8 cellular contexts compared by ENCODE assay signal in genomic region chr22:37633082-37633692, GRCh38. TPM values are rescaled to one million over a fixed set of nuclear protein-coding genes. Genes with fewer than 3 reads are reported as not detected.
DNase-seq lines count a peak whose midpoint lies in the region; ATAC-seq, FAIRE-seq and TF ChIP-seq lines count a peak whose summit lies in the region.

No MANE protein-coding gene starts in this region.

- no peak for TF ChIP-seq RAD21 in HepG2 (CRISPR knock-in tag; IDR thresholded peaks at IDR 0.05)

- TF ChIP-seq CTCF in HepG2 (CRISPR knock-in tag; IDR thresholded peaks at IDR 0.05) (no peak), tibial artery (IDR thresholded peaks at IDR 0.05) (no peak)

- POLR2A ChIA-PET in activated CD4-positive, alpha-beta memory T cell treated with anti-CD3 and anti-CD28 coated beads for 36 hours (lab: Charles Lee) = interaction anchor here (1.3 to 5.0 kb wide), 7 partner anchors 7 to 53 kb away, joined by 5 to 27 read pairs (median 10); partner anchors contain the start of genes GGA1, LGALS1, NOL12 and PDXP
- POLR2A ChIA-PET in HepG2 (lab: Yijun Ruan, JAX) = interaction anchor here (0.8 to 15.8 kb wide), 14 partner anchors 7 to 263 kb away, joined by 3 to 242 read pairs (median 6); partner anchors contain the start of genes GCAT, GGA1, NOL12 and PDXP

- CTCF ChIA-PET in activated CD4-positive, alpha-beta memory T cell treated with anti-CD3 and anti-CD28 coated beads for 36 hours (lab: Charles Lee) = interaction anchor here (1.0 to 15.3 kb wide), 9 partner anchors 8 to 71 kb away, joined by 3 to 574 read pairs (median 9); partner anchors contain the start of genes GGA1, LGALS1 and NOL12
- CTCF ChIA-PET in HepG2 (lab: Yijun Ruan, JAX; ENCODE audit: low intra/inter-chr PET ratio, low total read pairs) = interaction anchor here (1.0 to 1.5 kb wide), 2 partner anchors 9 to 23 kb away, joined by 3 to 4 read pairs; no protein-coding TSS in a partner anchor

- no peak for TF ChIP-seq POLR2A in HepG2 (IDR thresholded peaks at IDR 0.05; ENCODE audit: insufficient read depth in 1 of 2, low read depth in 2 of 2, low read length in 2 of 2)

- H3K27ac ChIP-seq in HepG2 (ENCODE audit: extremely low read length, insufficient read depth, low read length) (peak overlapping the region; percentile 84), tibial artery (peak overlapping the region; percentile 35 to 73)

- no peaks in the 10 kb centered on the region for H3K79me2 ChIP-seq in HepG2 (ENCODE audit: insufficient read depth, low read length)

- peak overlapping the region; percentile 95 for H3K27ac Mint-ChIP-seq in activated CD4-positive, alpha-beta memory T cell treated with anti-CD3 and anti-CD28 coated beads for 36 hours

- in situ Hi-C loops in HepG2 (cut with HindIII; ENCODE audit: extremely low pct_ligation_motif_present, low pct_unique_long_range_greater_than_20kb) = no loop called here

- peak; percentile 49 for DNase-seq in stimulated activated CD4-positive, alpha-beta T cell treated with anti-CD3 and anti-CD28 coated beads, Interleukin-15, amount 100 ng/mL, for 24 hours
- DNase-seq in stimulated activated CD4-positive, alpha-beta T cell treated with anti-CD3 and anti-CD28 coated beads, Interleukin-2, amount 100 ng/mL, for 48 hours = no peak
- peak; percentile 75 for DNase-seq in activated CD4-positive, alpha-beta memory T cell treated with anti-CD3 and anti-CD28 coated beads for 36 hours
- DNase-seq in HepG2 (ENCODE audit: low spot score) (no peak), tibial artery (no peak), left lobe of liver (ENCODE audit: low spot score) (no peak), NCI-H526 (lab: John Stamatoyannopoulos, UW) (no peak)

- H3K27me3 ChIP-seq in HepG2 (ENCODE audit: control insufficient read depth in 1 of 2, insufficient read depth in 2 of 2, low read length in 2 of 2) (no peaks in the 10 kb centered on the region), tibial artery (no peaks in the 10 kb centered on the region)

- ATAC-seq in HG03066 (IDR thresholded peaks at IDR 0.05; ENCODE audit: low read depth, unreplicated experiment) (peak; percentile 50), HepG2 (no peak), left lobe of liver (no peak)

- H3K36me3 Mint-ChIP-seq in activated CD4-positive, alpha-beta memory T cell treated with anti-CD3 and anti-CD28 coated beads for 36 hours = peaks cover 2% of the 10 kb centered on the region

- H3K9me3 Mint-ChIP-seq in activated CD4-positive, alpha-beta memory T cell treated with anti-CD3 and anti-CD28 coated beads for 36 hours = no peaks in the 10 kb centered on the region

- no peaks in the 10 kb centered on the region for H3K27me3 Mint-ChIP-seq in activated CD4-positive, alpha-beta memory T cell treated with anti-CD3 and anti-CD28 coated beads for 36 hours

- intact Hi-C loops in activated CD4-positive, alpha-beta memory T cell treated with anti-CD3 and anti-CD28 coated beads for 36 hours (cut with micrococcal nuclease) = loop anchor here (1.0 to 10.0 kb wide), 4 partner anchors 10 to 112 kb away; partner anchors contain the start of gene GGA1
- intact Hi-C loops in HepG2 (cut with micrococcal nuclease; ENCODE audit: unreplicated experiment) = no loop called here
- intact Hi-C loops in tibial artery (cut with DNase I; ENCODE audit: low total_unique reads) = no loop called here

- H4K20me1 ChIP-seq in HepG2 (ENCODE audit: insufficient read depth, low read length) = no peaks in the 10 kb centered on the region

- peak; percentile 52 for FAIRE-seq in HepG2 (lab: Jason Lieb, UNC)

- 39% methylated on average over 8 of the region's 13 CpGs for WGBS in HepG2 (ENCODE audit: low lambda C conversion rate)

- H3K9me3 ChIP-seq in HepG2 (ENCODE audit: low read length) = no peaks in the 10 kb centered on the region
- H3K9me3 ChIP-seq in tibial artery = no peaks in the 10 kb centered on the region

- peak overlapping the region; percentile 63 for H3K9ac ChIP-seq in HepG2 (ENCODE audit: insufficient read depth, low read depth, low read length)

- BruUV-seq in HepG2 (replicated peaks; lab: Mats Ljungman, UMichigan) = no TSS peak

- H2AFZ ChIP-seq in HepG2 (ENCODE audit: low read length) = no peak overlapping the region

- peak overlapping the region; percentile 50 for H3K4me3 Mint-ChIP-seq in activated CD4-positive, alpha-beta memory T cell treated with anti-CD3 and anti-CD28 coated beads for 36 hours

- peaks cover 65% of the 10 kb centered on the region for H3K4me1 Mint-ChIP-seq in activated CD4-positive, alpha-beta memory T cell treated with anti-CD3 and anti-CD28 coated beads for 36 hours (ENCODE audit: low read depth)

- H3K36me3 ChIP-seq in HepG2 (replicated peaks in 1 of 2; ENCODE audit: control insufficient read depth in 1 of 2, insufficient read depth in 2 of 2, low read length in 2 of 2) = no peaks in the 10 kb centered on the region; a peak in 1 of 5 replicates
- peaks cover 5 to 51% (median 37%) of the 10 kb centered on the region in 3 donors for H3K36me3 ChIP-seq in tibial artery

- H3K4me1 ChIP-seq in HepG2 (ENCODE audit: insufficient read depth, low read length) = peaks cover 78% of the 10 kb centered on the region
- peaks cover 3 to 28% (median 20%) of the 10 kb centered on the region in 4 donors for H3K4me1 ChIP-seq in tibial artery

- peak overlapping the region; percentile 94 for H3K4me2 ChIP-seq in HepG2 (ENCODE audit: low read depth, low read length)

- peak overlapping the region in 2 of 3 experiments; percentile 51 to 69; a peak in 3 of 6 replicates for H3K4me3 ChIP-seq in HepG2 (replicated peaks in 1 of 3; ENCODE audit: insufficient read depth in 1 of 3, low read depth in 2 of 3, low read length in 3 of 3)
- peak overlapping the region in 1 of 2 donors; percentile 34 for H3K4me3 ChIP-seq in tibial artery

- TF ChIP-seq EP300 in HepG2 (IDR thresholded peaks at IDR 0.05; ENCODE audit: low read depth in 2 of 2, low read length in 2 of 2) (no peak), HepG2 (CRISPR knock-in tag; IDR thresholded peaks at IDR 0.05; ENCODE audit: borderline replicate concordance) (no peak)

RNA-seq across cellular contexts. Expression of gene SH3BP1, which starts 6.3 kb away (rescaled TPM):
- total RNA-seq in activated CD4-positive, alpha-beta memory T cell treated with anti-CD3 and anti-CD28 coated beads for 36 hours = 100 to 1,000 TPM in 1 of 2 experiments, 10 to 100 TPM in 1; 97.6 to 102 TPM
- total RNA-seq in HepG2 (2016; rRNA removed; fragmentation: Illumina TruSeq; extraction: Trizol) (8.4 and 9.4 TPM in 2 replicates), left lobe of liver (3.0 TPM)
- 5.6 and 6.0 TPM in 2 replicates for total RNA-seq in HepG2 (2016; cell fraction: cytosol; rRNA removed; fragmentation: Illumina TruSeq; extraction: Trizol; ENCODE audit: low read depth)
- total RNA-seq in HepG2 (2016; cell fraction: insoluble cytoplasmic fraction; rRNA removed; fragmentation: Illumina TruSeq; extraction: Trizol) = 6.3 and 8.5 TPM in 2 replicates
- total RNA-seq in HepG2 (2016; cell fraction: membrane; rRNA removed; fragmentation: Illumina TruSeq; extraction: Trizol) = 9.2 and 11.0 TPM in 2 replicates
- total RNA-seq in HepG2 (2016; cell fraction: nucleus; rRNA removed; fragmentation: Illumina TruSeq; extraction: Trizol) = 6.6 and 9.5 TPM in 2 replicates
- polyA plus RNA-seq in HepG2 (2011; rRNA removed) = 15.7 and 18.5 TPM in 2 replicates
- polyA plus RNA-seq in HepG2 (2011; cell fraction: cytosol; rRNA removed) = 7.3 and 12.2 TPM in 2 replicates
- polyA plus RNA-seq in HepG2 (2011; cell fraction: nucleus; rRNA removed) = 56.4 and 86.5 TPM in 2 replicates
- 23.6 and 27.1 TPM in 2 replicates for polyA plus RNA-seq in HepG2 (2012)
- polyA plus RNA-seq in HepG2 (2016; cell fraction: cytosol; fragmentation: Illumina TruSeq; extraction: Trizol; ENCODE audit: low read depth) = 7.5 and 7.7 TPM in 2 replicates
- 11.5 and 13.3 TPM in 2 replicates for polyA plus RNA-seq in HepG2 (2016; cell fraction: insoluble cytoplasmic fraction; fragmentation: Illumina TruSeq; extraction: Trizol; ENCODE audit: low read depth)
- 12.3 and 13.5 TPM in 2 replicates for polyA plus RNA-seq in HepG2 (2016; cell fraction: membrane; fragmentation: Illumina TruSeq; extraction: Trizol; ENCODE audit: low read depth)
- polyA plus RNA-seq in HepG2 (2016; cell fraction: nucleus; fragmentation: Illumina TruSeq; extraction: Trizol; ENCODE audit: insufficient read depth, low read depth) = 17.9 and 27.8 TPM in 2 replicates
- 1.6 and 9.8 TPM in 2 replicates for polyA minus RNA-seq in HepG2 (2011; rRNA and poly(A)+ RNA removed; ENCODE audit: low replicate concordance)
- 6.4 and 9.8 TPM in 2 replicates for polyA minus RNA-seq in HepG2 (2011; cell fraction: cytosol; rRNA and poly(A)+ RNA removed)
- polyA minus RNA-seq in HepG2 (2011; cell fraction: nucleus; rRNA and poly(A)+ RNA removed) = 7.9 and 15.4 TPM in 2 replicates

RNA-seq across cellular contexts. Expression of gene GGA1, which starts 24.6 kb away (rescaled TPM):
- 10 to 100 TPM; 59.0 to 61.1 TPM for total RNA-seq in activated CD4-positive, alpha-beta memory T cell treated with anti-CD3 and anti-CD28 coated beads for 36 hours
- 16.0 and 29.1 TPM in 2 replicates for total RNA-seq in HepG2 (2016; rRNA removed; fragmentation: Illumina TruSeq; extraction: Trizol)
- total RNA-seq in HepG2 (2016; cell fraction: cytosol; rRNA removed; fragmentation: Illumina TruSeq; extraction: Trizol; ENCODE audit: low read depth) = 16.1 and 18.1 TPM in 2 replicates
- total RNA-seq in HepG2 (2016; cell fraction: insoluble cytoplasmic fraction; rRNA removed; fragmentation: Illumina TruSeq; extraction: Trizol) = 13.7 and 32.9 TPM in 2 replicates
- total RNA-seq in HepG2 (2016; cell fraction: membrane; rRNA removed; fragmentation: Illumina TruSeq; extraction: Trizol) = 22.2 and 24.3 TPM in 2 replicates
- 34.3 and 44.4 TPM in 2 replicates for total RNA-seq in HepG2 (2016; cell fraction: nucleus; rRNA removed; fragmentation: Illumina TruSeq; extraction: Trizol)
- 87.2 and 103 TPM in 2 replicates for polyA plus RNA-seq in HepG2 (2011; rRNA removed)
- polyA plus RNA-seq in HepG2 (2011; cell fraction: cytosol; rRNA removed) = 22.6 and 34.6 TPM in 2 replicates
- polyA plus RNA-seq in HepG2 (2011; cell fraction: nucleus; rRNA removed) = 436 and 489 TPM in 2 replicates
- polyA plus RNA-seq in HepG2 (2012) = 51.1 and 57.0 TPM in 2 replicates
- 4.7 and 5.0 TPM in 2 replicates for polyA plus RNA-seq in HepG2 (2016; cell fraction: cytosol; fragmentation: Illumina TruSeq; extraction: Trizol; ENCODE audit: low read depth)
- polyA plus RNA-seq in HepG2 (2016; cell fraction: insoluble cytoplasmic fraction; fragmentation: Illumina TruSeq; extraction: Trizol; ENCODE audit: low read depth) = 13.0 and 17.9 TPM in 2 replicates
- 11.4 and 12.2 TPM in 2 replicates for polyA plus RNA-seq in HepG2 (2016; cell fraction: membrane; fragmentation: Illumina TruSeq; extraction: Trizol; ENCODE audit: low read depth)
- polyA plus RNA-seq in HepG2 (2016; cell fraction: nucleus; fragmentation: Illumina TruSeq; extraction: Trizol; ENCODE audit: insufficient read depth, low read depth) = 138 and 147 TPM in 2 replicates
- 31.3 and 75.9 TPM in 2 replicates for polyA minus RNA-seq in HepG2 (2011; rRNA and poly(A)+ RNA removed; ENCODE audit: low replicate concordance)
- 15.5 and 19.6 TPM in 2 replicates for polyA minus RNA-seq in HepG2 (2011; cell fraction: cytosol; rRNA and poly(A)+ RNA removed)
- 83.2 and 84.5 TPM in 2 replicates for polyA minus RNA-seq in HepG2 (2011; cell fraction: nucleus; rRNA and poly(A)+ RNA removed)
- 27.3 TPM for total RNA-seq in left lobe of liver

RNA-seq across cellular contexts. Expression of gene PDXP, which starts 25.3 kb away (rescaled TPM):
- 10 to 100 TPM; 21.9 to 22.9 TPM for total RNA-seq in activated CD4-positive, alpha-beta memory T cell treated with anti-CD3 and anti-CD28 coated beads for 36 hours
- total RNA-seq in HepG2 (2016; rRNA removed; fragmentation: Illumina TruSeq; extraction: Trizol) (46.1 and 58.2 TPM in 2 replicates), left lobe of liver (40.9 TPM)
- total RNA-seq in HepG2 (2016; cell fraction: cytosol; rRNA removed; fragmentation: Illumina TruSeq; extraction: Trizol; ENCODE audit: low read depth) = 62.9 and 64.6 TPM in 2 replicates
- total RNA-seq in HepG2 (2016; cell fraction: insoluble cytoplasmic fraction; rRNA removed; fragmentation: Illumina TruSeq; extraction: Trizol) = 45.3 and 56.4 TPM in 2 replicates
- 118 and 121 TPM in 2 replicates for total RNA-seq in HepG2 (2016; cell fraction: membrane; rRNA removed; fragmentation: Illumina TruSeq; extraction: Trizol)
- total RNA-seq in HepG2 (2016; cell fraction: nucleus; rRNA removed; fragmentation: Illumina TruSeq; extraction: Trizol) = 25.4 and 29.3 TPM in 2 replicates
- 70.6 and 85.3 TPM in 2 replicates for polyA plus RNA-seq in HepG2 (2011; rRNA removed)
- polyA plus RNA-seq in HepG2 (2011; cell fraction: cytosol; rRNA removed) = 84.8 and 95.4 TPM in 2 replicates
- 35.1 and 40.0 TPM in 2 replicates for polyA plus RNA-seq in HepG2 (2011; cell fraction: nucleus; rRNA removed)
- polyA plus RNA-seq in HepG2 (2012) = 56.1 and 70.1 TPM in 2 replicates
- polyA plus RNA-seq in HepG2 (2016; cell fraction: cytosol; fragmentation: Illumina TruSeq; extraction: Trizol; ENCODE audit: low read depth) = 91.9 and 92.3 TPM in 2 replicates
- polyA plus RNA-seq in HepG2 (2016; cell fraction: insoluble cytoplasmic fraction; fragmentation: Illumina TruSeq; extraction: Trizol; ENCODE audit: low read depth) = 62.2 and 67.0 TPM in 2 replicates
- polyA plus RNA-seq in HepG2 (2016; cell fraction: membrane; fragmentation: Illumina TruSeq; extraction: Trizol; ENCODE audit: low read depth) = 136 and 141 TPM in 2 replicates
- 55.6 and 56.4 TPM in 2 replicates for polyA plus RNA-seq in HepG2 (2016; cell fraction: nucleus; fragmentation: Illumina TruSeq; extraction: Trizol; ENCODE audit: insufficient read depth, low read depth)
- polyA minus RNA-seq in HepG2 (2011; rRNA and poly(A)+ RNA removed; ENCODE audit: low replicate concordance) = 51.1 and 129 TPM in 2 replicates
- 45.3 and 51.1 TPM in 2 replicates for polyA minus RNA-seq in HepG2 (2011; cell fraction: cytosol; rRNA and poly(A)+ RNA removed)
- 11.2 and 19.6 TPM in 2 replicates for polyA minus RNA-seq in HepG2 (2011; cell fraction: nucleus; rRNA and poly(A)+ RNA removed)

RNA-seq across cellular contexts. Expression of gene LGALS1, which starts 42.2 kb away (rescaled TPM):
- total RNA-seq in activated CD4-positive, alpha-beta memory T cell treated with anti-CD3 and anti-CD28 coated beads for 36 hours = 100 to 1,000 TPM; 816 to 833 TPM
- total RNA-seq in HepG2 (2016; rRNA removed; fragmentation: Illumina TruSeq; extraction: Trizol) = 103 and 124 TPM in 2 replicates
- total RNA-seq in HepG2 (2016; cell fraction: cytosol; rRNA removed; fragmentation: Illumina TruSeq; extraction: Trizol; ENCODE audit: low read depth) = 57.9 and 62.2 TPM in 2 replicates
- total RNA-seq in HepG2 (2016; cell fraction: insoluble cytoplasmic fraction; rRNA removed; fragmentation: Illumina TruSeq; extraction: Trizol) = 112 and 139 TPM in 2 replicates
- 82.6 and 91.4 TPM in 2 replicates for total RNA-seq in HepG2 (2016; cell fraction: membrane; rRNA removed; fragmentation: Illumina TruSeq; extraction: Trizol)
- total RNA-seq in HepG2 (2016; cell fraction: nucleus; rRNA removed; fragmentation: Illumina TruSeq; extraction: Trizol) = 41.9 and 43.3 TPM in 2 replicates
- polyA plus RNA-seq in HepG2 (2011; rRNA removed) = 858 and 969 TPM in 2 replicates
- polyA plus RNA-seq in HepG2 (2011; cell fraction: cytosol; rRNA removed) = 832 and 1,201 TPM in 2 replicates
- 345 and 371 TPM in 2 replicates for polyA plus RNA-seq in HepG2 (2011; cell fraction: nucleus; rRNA removed)
- polyA plus RNA-seq in HepG2 (2012) = 159 and 278 TPM in 2 replicates
- polyA plus RNA-seq in HepG2 (2016; cell fraction: cytosol; fragmentation: Illumina TruSeq; extraction: Trizol; ENCODE audit: low read depth) = 67.7 and 71.5 TPM in 2 replicates
- 127 and 134 TPM in 2 replicates for polyA plus RNA-seq in HepG2 (2016; cell fraction: insoluble cytoplasmic fraction; fragmentation: Illumina TruSeq; extraction: Trizol; ENCODE audit: low read depth)
- 86.0 and 88.7 TPM in 2 replicates for polyA plus RNA-seq in HepG2 (2016; cell fraction: membrane; fragmentation: Illumina TruSeq; extraction: Trizol; ENCODE audit: low read depth)
- 73.5 and 82.4 TPM in 2 replicates for polyA plus RNA-seq in HepG2 (2016; cell fraction: nucleus; fragmentation: Illumina TruSeq; extraction: Trizol; ENCODE audit: insufficient read depth, low read depth)
- 698 and 901 TPM in 2 replicates for polyA minus RNA-seq in HepG2 (2011; rRNA and poly(A)+ RNA removed; ENCODE audit: low replicate concordance)
- polyA minus RNA-seq in HepG2 (2011; cell fraction: cytosol; rRNA and poly(A)+ RNA removed) = 108 and 111 TPM in 2 replicates
- polyA minus RNA-seq in HepG2 (2011; cell fraction: nucleus; rRNA and poly(A)+ RNA removed) = 36.1 and 40.8 TPM in 2 replicates
- 115 TPM for total RNA-seq in left lobe of liver

RNA-seq across cellular contexts. Expression of gene NOL12, which starts 53.0 kb away (rescaled TPM):
- total RNA-seq in activated CD4-positive, alpha-beta memory T cell treated with anti-CD3 and anti-CD28 coated beads for 36 hours = 10 to 100 TPM; 32.5 to 33.3 TPM
- total RNA-seq in HepG2 (2016; rRNA removed; fragmentation: Illumina TruSeq; extraction: Trizol) (27.5 and 31.4 TPM in 2 replicates), left lobe of liver (9.9 TPM)
- 16.8 and 19.1 TPM in 2 replicates for total RNA-seq in HepG2 (2016; cell fraction: cytosol; rRNA removed; fragmentation: Illumina TruSeq; extraction: Trizol; ENCODE audit: low read depth)
- total RNA-seq in HepG2 (2016; cell fraction: insoluble cytoplasmic fraction; rRNA removed; fragmentation: Illumina TruSeq; extraction: Trizol) = 32.5 and 33.9 TPM in 2 replicates
- 15.1 and 15.8 TPM in 2 replicates for total RNA-seq in HepG2 (2016; cell fraction: membrane; rRNA removed; fragmentation: Illumina TruSeq; extraction: Trizol)
- 16.0 and 18.3 TPM in 2 replicates for total RNA-seq in HepG2 (2016; cell fraction: nucleus; rRNA removed; fragmentation: Illumina TruSeq; extraction: Trizol)
- 11.8 and 14.3 TPM in 2 replicates for polyA plus RNA-seq in HepG2 (2011; rRNA removed)
- 10.6 and 13.4 TPM in 2 replicates for polyA plus RNA-seq in HepG2 (2011; cell fraction: cytosol; rRNA removed)
- 22.9 and 24.1 TPM in 2 replicates for polyA plus RNA-seq in HepG2 (2011; cell fraction: nucleus; rRNA removed)
- polyA plus RNA-seq in HepG2 (2012) = 7.3 and 8.5 TPM in 2 replicates
- 11.0 and 12.6 TPM in 2 replicates for polyA plus RNA-seq in HepG2 (2016; cell fraction: cytosol; fragmentation: Illumina TruSeq; extraction: Trizol; ENCODE audit: low read depth)
- polyA plus RNA-seq in HepG2 (2016; cell fraction: insoluble cytoplasmic fraction; fragmentation: Illumina TruSeq; extraction: Trizol; ENCODE audit: low read depth) = 33.1 and 34.7 TPM in 2 replicates
- 11.4 and 13.2 TPM in 2 replicates for polyA plus RNA-seq in HepG2 (2016; cell fraction: membrane; fragmentation: Illumina TruSeq; extraction: Trizol; ENCODE audit: low read depth)
- polyA plus RNA-seq in HepG2 (2016; cell fraction: nucleus; fragmentation: Illumina TruSeq; extraction: Trizol; ENCODE audit: insufficient read depth, low read depth) = 32.5 and 32.7 TPM in 2 replicates
- polyA minus RNA-seq in HepG2 (2011; rRNA and poly(A)+ RNA removed; ENCODE audit: low replicate concordance) = 17.5 and 18.0 TPM in 2 replicates
- polyA minus RNA-seq in HepG2 (2011; cell fraction: cytosol; rRNA and poly(A)+ RNA removed) = 6.7 and 8.4 TPM in 2 replicates
- 18.2 and 19.4 TPM in 2 replicates for polyA minus RNA-seq in HepG2 (2011; cell fraction: nucleus; rRNA and poly(A)+ RNA removed)

Comparison
In these comparisons a context has a peak if more than half of its experiments do, and no peak if none do; other contexts are left out.
1. DNase-seq: peak in stimulated activated CD4-positive, alpha-beta T cell treated with anti-CD3 and anti-CD28 coated beads, Interleukin-15, amount 100 ng/mL, for 24 hours (single experiment) and activated CD4-positive, alpha-beta memory T cell treated with anti-CD3 and anti-CD28 coated beads for 36 hours (single experiment); none in stimulated activated CD4-positive, alpha-beta T cell treated with anti-CD3 and anti-CD28 coated beads, Interleukin-2, amount 100 ng/mL, for 48 hours (0 of 2), HepG2 (single experiment), tibial artery (0 of 2), left lobe of liver (single experiment) and NCI-H526 (0 of 2).
2. RNA of gene SH3BP1, which starts 6.3 kb away (total RNA-seq): 97.6 to 102 TPM in activated CD4-positive, alpha-beta memory T cell treated with anti-CD3 and anti-CD28 coated beads for 36 hours; 5.6 to 11.0 TPM in HepG2 and 3.0 TPM in left lobe of liver (single experiment); every median in the first group is over 4 times any median in the second.